ENCODE assay signal across 8 cellular contexts in genomic region chr2:109792659-109793058, GRCh38. TPM values are rescaled to one million over a fixed set of nuclear protein-coding genes. Genes with fewer than 3 reads are reported as not detected.
DNase-seq lines count a peak whose midpoint lies in the region; ATAC-seq, FAIRE-seq and TF ChIP-seq lines count a peak whose summit lies in the region.
"Not testable (repeated sequence)": the region's sequence is repeated elsewhere in the genome, so short reads cannot be mapped to it uniquely, and the experiment has no call there.

No MANE protein-coding gene starts in this region.

- H3K79me2 ChIP-seq in GM12878 (ENCODE audit: control insufficient read depth, insufficient read depth, low read length): not testable (repeated sequence)

- in situ Hi-C loops in GM12878 (cut with MboI): not testable (repeated sequence)

- peak; percentile 60 for ATAC-seq in GM18519 (IDR thresholded peaks at IDR 0.05; ENCODE audit: low FRiP score, unreplicated experiment)
- peak; percentile 48 for ATAC-seq in GM19372 (IDR thresholded peaks at IDR 0.05; ENCODE audit: low read depth, unreplicated experiment)
- ATAC-seq in GM21619 (IDR thresholded peaks at IDR 0.05; ENCODE audit: unreplicated experiment): peak; percentile 56
- ATAC-seq in HG02938 (IDR thresholded peaks at IDR 0.05; ENCODE audit: unreplicated experiment): peak; percentile 43
- ATAC-seq in HG03520 (IDR thresholded peaks at IDR 0.05; ENCODE audit: unreplicated experiment): peak; percentile 50
- ATAC-seq in GM12878: peak; percentile 80
- peak; percentile 80 for ATAC-seq in left lobe of liver
- ATAC-seq in stimulated activated naive CD8-positive, alpha-beta T cell treated with anti-CD3 and anti-CD28 coated beads, Interleukin-15, Interleukin-2, amounts not matched to agents 100 U/mL and 50 U/mL, for 24 hours: peak; percentile 44

- no CpG with 5 or more reads among the region's 1 CpG for WGBS in GM12878 (ENCODE audit: insufficient coverage, insufficient replicate concordance, low lambda C conversion rate, missing lambda C conversion rate)

- DNase-seq in GM12878 (ENCODE audit: low read depth, low spot score); left lobe of liver (ENCODE audit: low spot score); stimulated activated naive CD8-positive, alpha-beta T cell treated with anti-CD3 and anti-CD28 coated beads, Interleukin-15, Interleukin-2, amounts not matched to agents 100 U/mL and 50 U/mL, for 24 hours: not testable (repeated sequence)

- not testable (repeated sequence) for H3K27ac ChIP-seq in GM12878 (ENCODE audit: control insufficient read depth, insufficient read depth)

- TF ChIP-seq EP300 in GM12878 (IDR thresholded peaks at IDR 0.05; ENCODE audit: borderline replicate concordance in 1 of 2, control insufficient read depth in 1 of 2, low read depth in 2 of 2, low read length in 2 of 2): not testable (repeated sequence)

- SMC1A ChIA-PET in GM12878 (lab: Charles Lee; ENCODE audit: uncharacterized antibody, unreplicated experiment): not testable (repeated sequence)

- H3K36me3 ChIP-seq in GM12878 (ENCODE audit: control insufficient read depth in 2 of 2, insufficient read depth in 2 of 2, low read length in 1 of 2): not testable (repeated sequence)

- intact Hi-C loops in GM12878 (cut with micrococcal nuclease; ENCODE audit: unreplicated experiment): not testable (repeated sequence)

- TF ChIP-seq CTCF in GM12878 (IDR thresholded peaks at IDR 0.05 in 2 of 3, conservative IDR thresholded peaks at IDR 0.05 in 1 of 3; ENCODE audit: control insufficient read depth in 2 of 3, extremely low read depth in 1 of 3, insufficient read depth in 1 of 3, low read depth in 3 of 3, low read length in 3 of 3): not testable (repeated sequence)

- H3K9ac ChIP-seq in GM12878 (ENCODE audit: control insufficient read depth, insufficient read depth, low read length): not testable (repeated sequence)

- H2AFZ ChIP-seq in GM12878 (ENCODE audit: control insufficient read depth, low read depth, low read length): not testable (repeated sequence)

- H3K27me3 ChIP-seq in GM12878 (replicated peaks in 1 of 2; ENCODE audit: control insufficient read depth in 2 of 2, insufficient read depth in 2 of 2, low read length in 1 of 2): not testable (repeated sequence)

- POLR2A ChIA-PET in GM12878 (lab: Charles Lee): not testable (repeated sequence)

- H3K4me2 ChIP-seq in GM12878 (ENCODE audit: control insufficient read depth, insufficient read depth): not testable (repeated sequence)

- BruUV-seq in GM12878 (replicated peaks; lab: Mats Ljungman, UMichigan): not testable (repeated sequence)

- RAD21 ChIA-PET in GM12878 (lab: Charles Lee; ENCODE audit: unreplicated experiment): not testable (repeated sequence)

- TF ChIP-seq POLR2A in GM12878 (IDR thresholded peaks at IDR 0.05; ENCODE audit: low read depth, low read length): not testable (repeated sequence)

- not testable (repeated sequence) for TF ChIP-seq RAD21 in GM12878 (IDR thresholded peaks at IDR 0.05; ENCODE audit: insufficient read depth, low read depth, low read length)

- H3K9me3 ChIP-seq in GM12878 (replicated peaks; ENCODE audit: control insufficient read depth, insufficient read depth, low read length): not testable (repeated sequence)

- FAIRE-seq in GM12878 (lab: Jason Lieb, UNC): not testable (repeated sequence)

- CTCF ChIA-PET in GM12878 (lab: Yijun Ruan, JAX): not testable (repeated sequence)

- not testable (repeated sequence) for H3K4me3 ChIP-seq in GM12878

- H4K20me1 ChIP-seq in GM12878 (ENCODE audit: control insufficient read depth, insufficient read depth): not testable (repeated sequence)

- H3K4me1 ChIP-seq in GM12878 (ENCODE audit: control insufficient read depth, insufficient read depth, low read length): not testable (repeated sequence)

RNA-seq across cellular contexts. Expression of gene RGPD5, which starts 1.4 kb away (rescaled TPM):
- total RNA-seq in GM12878 (2013; cell fraction: nucleolus; rRNA removed): 304 and 368 TPM in 2 replicates
- 6.7 and 8.2 TPM in 2 replicates for total RNA-seq in GM12878 (2014; rRNA removed)
- 7.9 and 8.1 TPM in 2 replicates for total RNA-seq in GM12878 (2014; rRNA removed; fragmentation: Illumina TruSeq; extraction: Trizol)
- 9.6 and 14.1 TPM in 2 replicates for total RNA-seq in GM12878 (2021)
- 0.38 TPM for polyA plus RNA-seq in GM12878 (2011; ENCODE audit: low read depth)
- 3.4 and 4.1 TPM in 2 replicates for polyA plus RNA-seq in GM12878 (2011; rRNA removed)
- polyA plus RNA-seq in GM12878 (2011; cell fraction: cytosol; rRNA removed): 1.4 and 1.7 TPM in 2 replicates
- polyA plus RNA-seq in GM12878 (2011; cell fraction: nucleus; rRNA removed): 4.9 and 14.5 TPM in 2 replicates
- 1.4 and 3.7 TPM in 2 replicates for polyA plus RNA-seq in GM12878 (2012)
- 1.8 and 2.7 TPM in 2 replicates for polyA plus RNA-seq in GM12878 (2014; fragmentation: Illumina TruSeq; extraction: Trizol)
- under 1 TPM; 0.13 to 0.72 TPM for polyA plus RNA-seq in GM12878 (2014; fragmentation: Nextera tagmentation; extraction: Ambion mirVana)
- 4.1 and 12.4 TPM in 2 replicates for polyA plus RNA-seq in GM12878 (2014; rRNA removed)
- 1 to 10 TPM; 3.1 to 4.9 TPM for polyA plus RNA-seq in GM12878 (2016; fragmentation: Nextera tagmentation; extraction: Ambion mirVana)
- polyA minus RNA-seq in GM12878 (2011; rRNA and poly(A)+ RNA removed): 4.3 and 5.3 TPM in 2 replicates
- 2.2 TPM in 1 of 2 replicates, not detected in the other for polyA minus RNA-seq in GM12878 (2011; cell fraction: cytosol; rRNA and poly(A)+ RNA removed)
- 5.9 and 13.2 TPM in 2 replicates for polyA minus RNA-seq in GM12878 (2011; cell fraction: nucleus; rRNA and poly(A)+ RNA removed)
- 28.7 TPM for total RNA-seq in left lobe of liver
